Comparison of ENCODE assay signal across 17 cellular contexts in the genomic region with DNA sequence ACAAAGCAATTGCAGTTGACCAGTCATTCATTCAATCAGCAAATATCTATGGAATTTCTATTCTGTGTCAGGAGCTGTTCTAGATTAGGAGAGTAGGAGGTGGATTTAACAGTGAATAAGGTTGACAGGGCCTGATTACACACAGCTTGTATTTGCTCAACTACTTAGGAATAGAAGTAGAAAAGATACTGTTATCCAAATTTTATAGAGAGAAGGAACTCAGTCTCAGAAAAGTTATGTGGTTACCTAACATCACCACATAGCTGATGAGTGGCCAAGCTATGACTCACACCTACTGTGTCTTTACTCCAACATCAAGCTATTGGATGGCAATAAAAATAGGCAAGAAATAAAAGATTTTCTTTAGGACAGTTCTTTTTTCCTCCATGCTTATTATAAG.
DNase-seq lines count a peak whose midpoint lies in the region; ATAC-seq and TF ChIP-seq lines count a peak whose summit lies in the region.
"Had no signal": no experiment of that assay in that cellular context is flagged by ENCODE, and none has a peak within 500 bp of the region (broad histone marks: within the 10 kb centered on the region; RNA-seq: fewer than 3 reads in every experiment).

No MANE protein-coding gene starts in this region.

- no peak overlapping the region for H3K27ac Mint-ChIP-seq in activated CD8-positive, alpha-beta memory T cell treated with anti-CD3 and anti-CD28 coated beads, Interleukin-2, amount 10 ng/mL, durations not matched to agents 7 days and 5 days
- H3K27ac Mint-ChIP-seq: activated naive CD4-positive, alpha-beta T cell treated with anti-CD3 and anti-CD28 coated beads, Interleukin-2, amount 50 U/mL, for 72 hours; type B pancreatic cell had no signal

- H3K4me3 Mint-ChIP-seq in activated CD8-positive, alpha-beta memory T cell treated with anti-CD3 and anti-CD28 coated beads, Interleukin-2, amount 10 ng/mL, durations not matched to agents 7 days and 5 days = no peak overlapping the region
- H3K4me3 Mint-ChIP-seq: type B pancreatic cell had no signal

- no peaks in the 10 kb centered on the region for H3K4me1 Mint-ChIP-seq in activated CD8-positive, alpha-beta memory T cell treated with anti-CD3 and anti-CD28 coated beads, Interleukin-2, amount 10 ng/mL, durations not matched to agents 7 days and 5 days

- DNase-seq in H4 (ENCODE audit: low spot score) (peak; percentile 15), RWPE1 (ENCODE audit: low spot score) (peak; percentile 13), fibroblast of mammary gland (ENCODE audit: low read depth) (peak; percentile 84), renal cortical epithelial cell (ENCODE audit: low read depth) (peak; percentile 81), NCI-H2029 (lab: John Stamatoyannopoulos, UW) (no peak), COLO829 (ENCODE audit: low spot score) (no peak), AG08395 (ENCODE audit: low spot score) (no peak)
- no peak for DNase-seq in activated CD8-positive, alpha-beta memory T cell treated with anti-CD3 and anti-CD28 coated beads, Interleukin-2, amount 10 ng/mL, durations not matched to agents 7 days and 5 days
- DNase-seq: activated CD8-positive, alpha-beta memory T cell treated with anti-CD3 and anti-CD28 coated beads, Interleukin-2, amount 50 U/mL, for 48 hours; C1 segment of cervical spinal cord; mucosa of descending colon; NCI-H1436; NCI-H446; T-helper 1 cell had no signal

- no peak overlapping the region for H3K27ac ChIP-seq in RWPE1

- H3K36me3 Mint-ChIP-seq in activated CD8-positive, alpha-beta memory T cell treated with anti-CD3 and anti-CD28 coated beads, Interleukin-2, amount 10 ng/mL, durations not matched to agents 7 days and 5 days = no peaks in the 10 kb centered on the region
- H3K36me3 Mint-ChIP-seq: activated naive CD4-positive, alpha-beta T cell treated with anti-CD3 and anti-CD28 coated beads, Interleukin-2, amount 50 U/mL, for 72 hours; type B pancreatic cell had no signal

- no peaks in the 10 kb centered on the region for H3K27me3 Mint-ChIP-seq in activated CD8-positive, alpha-beta memory T cell treated with anti-CD3 and anti-CD28 coated beads, Interleukin-2, amount 10 ng/mL, durations not matched to agents 7 days and 5 days
- H3K27me3 Mint-ChIP-seq: type B pancreatic cell had no signal

- no peak overlapping the region for H3K4me3 ChIP-seq in fibroblast of mammary gland (ENCODE audit: control insufficient read depth, low read depth, low read length)
- H3K4me3 ChIP-seq: mucosa of descending colon had no signal

- ATAC-seq in activated CD8-positive, alpha-beta memory T cell treated with anti-CD3 and anti-CD28 coated beads, Interleukin-2, amount 10 ng/mL, durations not matched to agents 7 days and 5 days = no peak
- ATAC-seq: activated CD4-positive, CD25-positive, alpha-beta regulatory T cell treated with anti-CD3 and anti-CD28 coated beads, Interleukin-2, amount 50 U/mL, for 24 hours; activated naive CD4-positive, alpha-beta T cell treated with anti-CD3 and anti-CD28 coated beads, Interleukin-2, amount 50 U/mL, for 72 hours; mucosa of descending colon had no signal

- TF ChIP-seq CTCF in RWPE1 (conservative IDR thresholded peaks at IDR 0.05; ENCODE audit: low read depth) (no peak), fibroblast of mammary gland (conservative IDR thresholded peaks at IDR 0.05; ENCODE audit: control insufficient read depth, insufficient read depth, low read depth, low read length) (no peak)

- H3K9me3 Mint-ChIP-seq in activated CD8-positive, alpha-beta memory T cell treated with anti-CD3 and anti-CD28 coated beads, Interleukin-2, amount 10 ng/mL, durations not matched to agents 7 days and 5 days (ENCODE audit: low read depth) = peaks cover 2% of the 10 kb centered on the region

- CTCF ChIA-PET in RWPE1 (lab: Yijun Ruan, JAX) = no interaction called here
- CTCF ChIA-PET in activated CD8-positive, alpha-beta memory T cell treated with anti-CD3 and anti-CD28 coated beads, Interleukin-2, amount 10 ng/mL, durations not matched to agents 7 days and 5 days (lab: Charles Lee) = no interaction called here

- POLR2A ChIA-PET in RWPE1 (lab: Yijun Ruan, JAX; ENCODE audit: low non-redundant PET) = no interaction called here

Comparison
In these comparisons a context has a peak if more than half of its experiments do, and no peak if none do; other contexts are left out.
1. DNase-seq: peak in H4 (single experiment), RWPE1 (single experiment), fibroblast of mammary gland (single experiment) and renal cortical epithelial cell (single experiment); none in NCI-H2029 (single experiment), COLO829 (single experiment), AG08395 (single experiment) and activated CD8-positive, alpha-beta memory T cell treated with anti-CD3 and anti-CD28 coated beads, Interleukin-2, amount 10 ng/mL, durations not matched to agents 7 days and 5 days (single experiment).